9 cellular contexts compared by ENCODE assay signal in the genomic region with DNA sequence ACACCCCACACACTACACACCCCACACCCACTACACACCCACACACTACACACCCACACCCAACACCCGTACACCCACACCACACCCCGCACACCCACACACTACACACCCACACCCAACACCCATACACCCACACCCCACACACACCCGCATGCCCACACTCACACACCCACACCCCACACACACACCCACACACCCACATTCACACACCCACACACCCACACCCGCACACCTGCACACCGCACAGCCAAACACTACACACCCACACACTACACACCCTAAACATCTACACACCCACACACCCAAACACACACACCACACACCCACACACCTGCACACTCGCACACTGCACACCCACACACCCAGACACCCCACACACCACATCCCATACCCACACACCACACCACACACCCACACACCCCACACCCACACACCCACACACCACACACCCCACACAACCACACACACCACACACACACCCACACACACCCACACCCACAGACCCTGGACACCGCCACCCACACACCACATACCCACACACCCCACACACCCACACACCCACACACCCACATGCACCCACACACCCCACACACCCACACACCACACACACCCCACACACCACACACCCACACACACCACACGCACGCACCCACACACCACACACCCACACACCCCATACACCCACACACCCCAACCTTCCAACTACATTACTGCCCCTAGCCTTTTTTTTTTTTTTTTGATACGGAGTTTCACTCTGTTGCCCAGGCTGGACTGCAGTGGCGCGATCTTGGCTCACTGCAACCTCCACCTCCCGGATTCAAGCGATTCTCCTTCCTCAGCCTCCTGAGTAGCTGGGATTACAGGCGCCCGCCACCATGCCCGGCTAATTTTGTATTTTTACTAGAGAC. TPM values are rescaled to one million over a fixed set of nuclear protein-coding genes. Genes with fewer than 3 reads are reported as not detected.
DNase-seq lines count a peak whose midpoint lies in the region; ATAC-seq and TF ChIP-seq lines count a peak whose summit lies in the region.
"Had no signal": no experiment of that assay in that cellular context is flagged by ENCODE, and none has a peak within 500 bp of the region (broad histone marks: within the 10 kb centered on the region; RNA-seq: fewer than 3 reads in every experiment).

No MANE protein-coding gene starts in this region.

- no peak overlapping the region for H3K23ac ChIP-seq in IMR-90 (ENCODE audit: low read depth, low read length)

- H4K5ac ChIP-seq in IMR-90 (ENCODE audit: low read depth, low read length): no peak overlapping the region

- H3K18ac ChIP-seq in IMR-90 (ENCODE audit: low read depth, low read length): no peak overlapping the region

- H2AK5ac ChIP-seq in IMR-90 (ENCODE audit: low read depth, low read length): no peak overlapping the region; the same call in 1 of the 2 replicates

- no peak overlapping the region for H2AFZ ChIP-seq in IMR-90 (replicated peaks; ENCODE audit: low read length, poor library complexity)

- no peak overlapping the region for H4K8ac ChIP-seq in IMR-90 (ENCODE audit: low read depth in 2 of 2, low read length in 2 of 2)

- 0 out of 2 replicates have a peak, but pooled peaks cover 1% of the 10 kb centered on the region for H3K4me1 ChIP-seq in IMR-90 (ENCODE audit: control insufficient read depth, insufficient read depth, low read length)
- H3K4me1 ChIP-seq: SJCRH30 had no signal

- H3K27me3 ChIP-seq in IMR-90 (ENCODE audit: control insufficient read depth, insufficient read depth, low read length): peaks cover 7% of the 10 kb centered on the region
- H3K27me3 ChIP-seq: SJCRH30 had no signal

- no peaks in the 10 kb centered on the region for H4K20me1 ChIP-seq in IMR-90 (ENCODE audit: insufficient read depth, low read length)

- no peaks in the 10 kb centered on the region for H3K9me3 ChIP-seq in IMR-90 (ENCODE audit: control insufficient read depth, insufficient read depth, low read length)
- H3K9me3 ChIP-seq: SJCRH30 had no signal

- in situ Hi-C loops in IMR-90 (cut with MboI; ENCODE audit: low sequenced_read_pairs): no loop called here

- ATAC-seq in IMR-90 (ENCODE audit: low read depth) (no peak), esophagus mucosa (peak; percentile 41), GM18868 (IDR thresholded peaks at IDR 0.05; ENCODE audit: unreplicated experiment) (no peak), HG03095 (IDR thresholded peaks at IDR 0.05; ENCODE audit: unreplicated experiment) (no peak)

- CTCF ChIA-PET in IMR-90 (lab: Yijun Ruan, JAX): no interaction called here

- DNase-seq in IMR-90 (no peak), amniotic stem cell (lab: John Stamatoyannopoulos, UW) (no peak)
- peak; percentile 67 for DNase-seq in activated CD8-positive, alpha-beta memory T cell treated with anti-CD3 and anti-CD28 coated beads for 24 hours
- peak; percentile 45 for DNase-seq in stimulated activated CD8-positive, alpha-beta memory T cell treated with anti-CD3 and anti-CD28 coated beads, Interleukin-4, amount 100 ng/mL, for 48 hours
- DNase-seq: NCI-H1048, SJCRH30 had no signal

- H3K27ac ChIP-seq in IMR-90 (ENCODE audit: insufficient read depth, low read length): no peak overlapping the region
- H3K27ac ChIP-seq: SJCRH30 had no signal

- TF ChIP-seq CTCF in IMR-90 (conservative IDR thresholded peaks at IDR 0.05; ENCODE audit: low read depth, low read length): no peak

- H3K36me3 ChIP-seq in IMR-90 (ENCODE audit: control insufficient read depth, insufficient read depth, low read length): no peaks in the 10 kb centered on the region
- H3K36me3 ChIP-seq: SJCRH30 had no signal

- H3K9me1 ChIP-seq in IMR-90 (ENCODE audit: insufficient read depth, low read length): no peaks in the 10 kb centered on the region

- BruUV-seq in IMR-90 (replicated peaks; lab: Mats Ljungman, UMichigan): no TSS peak

- H3K4ac ChIP-seq in IMR-90 (ENCODE audit: low read depth, low read length): no peak overlapping the region

- dilution Hi-C loops in IMR-90 (cut with HindIII; ENCODE audit: low sequenced_read_pairs, unreplicated experiment): no loop called here

- no peaks in the 10 kb centered on the region for H3K79me1 ChIP-seq in IMR-90 (ENCODE audit: low read depth in 1 of 2, low read length in 2 of 2)

- no peak overlapping the region for H2AK9ac ChIP-seq in IMR-90 (replicated peaks; ENCODE audit: low read depth, low read length, poor library complexity)

- H2BK5ac ChIP-seq in IMR-90 (ENCODE audit: low read depth, low read length, poor library complexity, severe bottlenecking): peak overlapping the region; percentile 87

- H2BK120ac ChIP-seq in IMR-90 (ENCODE audit: low read depth, low read length): no peak overlapping the region

- TF ChIP-seq RAD21 in IMR-90 (IDR thresholded peaks at IDR 0.05; ENCODE audit: low read length): no peak

- H3K56ac ChIP-seq in IMR-90 (ENCODE audit: extremely low read depth, insufficient read depth, low read length): no peak overlapping the region

- H3K9ac ChIP-seq in IMR-90 (ENCODE audit: low read depth, low read length): no peak overlapping the region

- no peak overlapping the region for H3K4me2 ChIP-seq in IMR-90 (ENCODE audit: low read depth, low read length)

- POLR2A ChIA-PET in IMR-90 (lab: Charles Lee; ENCODE audit: unreplicated experiment): no interaction called here

- no peak overlapping the region for H3K4me3 ChIP-seq in IMR-90 (ENCODE audit: insufficient read depth, low read depth, low read length)
- H3K4me3 ChIP-seq: SJCRH30 had no signal

- H2BK20ac ChIP-seq in IMR-90 (ENCODE audit: low read depth, low read length): no peak overlapping the region

- 92% methylated on average over 2 of the region's 17 CpGs; no CpG with 5 or more reads in 1 of the 2 experiments for WGBS in IMR-90 (ENCODE audit: extremely low coverage in 2 of 2, insufficient read length in 1 of 2), 2 experiments

- no peak overlapping the region for H2BK15ac ChIP-seq in IMR-90 (ENCODE audit: low read depth, low read length)

- H4K91ac ChIP-seq in IMR-90 (ENCODE audit: insufficient read depth, low read depth, low read length): no peak overlapping the region

- intact Hi-C loops in IMR-90 (cut with micrococcal nuclease): no loop called here

- no peak overlapping the region for H3K14ac ChIP-seq in IMR-90 (replicated peaks; ENCODE audit: low read depth, low read length)

- TF ChIP-seq POLR2A in IMR-90 (IDR thresholded peaks at IDR 0.05; ENCODE audit: low read depth, low read length): no peak

TF ChIP-seq in IMR-90, 13 proteins besides CTCF, POLR2A, EP300 and RAD21:
- TF ChIP-seq, protein P1, sequence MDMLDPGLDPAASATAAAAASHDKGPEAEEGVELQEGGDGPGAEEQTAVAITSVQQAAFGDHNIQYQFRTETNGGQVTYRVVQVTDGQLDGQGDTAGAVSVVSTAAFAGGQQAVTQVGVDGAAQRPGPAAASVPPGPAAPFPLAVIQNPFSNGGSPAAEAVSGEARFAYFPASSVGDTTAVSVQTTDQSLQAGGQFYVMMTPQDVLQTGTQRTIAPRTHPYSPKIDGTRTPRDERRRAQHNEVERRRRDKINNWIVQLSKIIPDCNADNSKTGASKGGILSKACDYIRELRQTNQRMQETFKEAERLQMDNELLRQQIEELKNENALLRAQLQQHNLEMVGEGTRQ (IDR thresholded peaks at IDR 0.05; ENCODE audit: low read depth, low read length): no peak
- TF ChIP-seq CHD1 (IDR thresholded peaks at IDR 0.05; ENCODE audit: low read depth, low read length) (no peak), MAFK (IDR thresholded peaks at IDR 0.05; ENCODE audit: low read depth, low read length) (no peak), FOS (IDR thresholded peaks at IDR 0.05; ENCODE audit: low read depth, low read length) (no peak), NFE2L2 (IDR thresholded peaks at IDR 0.05; ENCODE audit: low read depth, low read length) (no peak), MAZ (IDR thresholded peaks at IDR 0.05; ENCODE audit: borderline replicate concordance, low read depth, low read length) (no peak), RFX5 (IDR thresholded peaks at IDR 0.05; ENCODE audit: low read depth, low read length) (no peak), RCOR1 (IDR thresholded peaks at IDR 0.05; ENCODE audit: insufficient replicate concordance, low read length) (no peak), BHLHE40 (IDR thresholded peaks at IDR 0.05; ENCODE audit: low read depth, low read length) (no peak), SMC3 (IDR thresholded peaks at IDR 0.05; ENCODE audit: low read depth, low read length) (no peak), CEBPB (IDR thresholded peaks at IDR 0.05; ENCODE audit: low read depth, low read length) (no peak), MXI1 (IDR thresholded peaks at IDR 0.05; ENCODE audit: borderline replicate concordance, low read depth, low read length) (no peak)
- TF ChIP-seq, protein P2, sequence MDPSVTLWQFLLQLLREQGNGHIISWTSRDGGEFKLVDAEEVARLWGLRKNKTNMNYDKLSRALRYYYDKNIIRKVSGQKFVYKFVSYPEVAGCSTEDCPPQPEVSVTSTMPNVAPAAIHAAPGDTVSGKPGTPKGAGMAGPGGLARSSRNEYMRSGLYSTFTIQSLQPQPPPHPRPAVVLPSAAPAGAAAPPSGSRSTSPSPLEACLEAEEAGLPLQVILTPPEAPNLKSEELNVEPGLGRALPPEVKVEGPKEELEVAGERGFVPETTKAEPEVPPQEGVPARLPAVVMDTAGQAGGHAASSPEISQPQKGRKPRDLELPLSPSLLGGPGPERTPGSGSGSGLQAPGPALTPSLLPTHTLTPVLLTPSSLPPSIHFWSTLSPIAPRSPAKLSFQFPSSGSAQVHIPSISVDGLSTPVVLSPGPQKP (IDR thresholded peaks at IDR 0.05; ENCODE audit: borderline replicate concordance, low read depth, low read length): no peak
TF ChIP-seq in IMR-90: peak in this region for 0.

RNA-seq across cellular contexts. Expression of a gene that starts 16.9 kb away (rescaled TPM):
- 1.1 and 1.7 TPM in 2 replicates for total RNA-seq in IMR-90 (2012; rRNA removed)
- polyA plus RNA-seq in IMR-90 (2012; rRNA removed): 0.98 and 1.4 TPM in 2 replicates
- 0.66 and 0.71 TPM in 2 replicates for polyA plus RNA-seq in IMR-90 (2012; cell fraction: cytosol; rRNA removed)
- polyA plus RNA-seq in IMR-90 (2012; cell fraction: nucleus; rRNA removed; ENCODE audit: low replicate concordance): 0.14 and 0.19 TPM in 2 replicates
- 1.0 TPM for total RNA-seq in esophagus mucosa

RNA-seq across cellular contexts. Expression of a gene that starts 17.0 kb away (rescaled TPM):
- total RNA-seq in IMR-90 (2012; rRNA removed) (14.5 and 22.2 TPM in 2 replicates), esophagus mucosa (20.0 TPM)
- 7.9 and 9.4 TPM in 2 replicates for polyA plus RNA-seq in IMR-90 (2012; rRNA removed)
- polyA plus RNA-seq in IMR-90 (2012; cell fraction: cytosol; rRNA removed): 2.3 and 3.5 TPM in 2 replicates
- 0.60 and 3.1 TPM in 2 replicates for polyA plus RNA-seq in IMR-90 (2012; cell fraction: nucleus; rRNA removed; ENCODE audit: low replicate concordance)

RNA-seq across cellular contexts. Expression of a gene that starts 44.5 kb away (rescaled TPM):
- total RNA-seq in IMR-90 (2012; rRNA removed) (33.9 and 36.0 TPM in 2 replicates), esophagus mucosa (36.5 TPM)
- polyA plus RNA-seq in IMR-90 (2012; rRNA removed): 28.6 and 31.8 TPM in 2 replicates
- 7.9 and 19.7 TPM in 2 replicates for polyA plus RNA-seq in IMR-90 (2012; cell fraction: cytosol; rRNA removed)
- polyA plus RNA-seq in IMR-90 (2012; cell fraction: nucleus; rRNA removed; ENCODE audit: low replicate concordance): 2.4 and 14.3 TPM in 2 replicates

RNA-seq across cellular contexts. Expression of a gene that starts 55.7 kb away (rescaled TPM):
- total RNA-seq in IMR-90 (2012; rRNA removed): under 0.01 TPM in 1 of 2 replicates, not detected in the other
- polyA plus RNA-seq in IMR-90 (2012; rRNA removed): 0.10 and 0.16 TPM in 2 replicates
- 0.04 and 0.15 TPM in 2 replicates for polyA plus RNA-seq in IMR-90 (2012; cell fraction: cytosol; rRNA removed)
- 0.07 and 0.22 TPM in 2 replicates for polyA plus RNA-seq in IMR-90 (2012; cell fraction: nucleus; rRNA removed; ENCODE audit: low replicate concordance)
- 0.40 TPM for total RNA-seq in esophagus mucosa
- total RNA-seq: SJCRH30 had no signal

Comparison
In these comparisons a context has a peak if more than half of its experiments do, and no peak if none do; other contexts are left out.
1. DNase-seq: peak in activated CD8-positive, alpha-beta memory T cell treated with anti-CD3 and anti-CD28 coated beads for 24 hours (single experiment) and stimulated activated CD8-positive, alpha-beta memory T cell treated with anti-CD3 and anti-CD28 coated beads, Interleukin-4, amount 100 ng/mL, for 48 hours (single experiment); none in IMR-90 (single experiment) and amniotic stem cell (single experiment).